ENCODE assay signal across 24 cellular contexts in genomic region chr19:58396691-58397532, GRCh38. TPM values are rescaled to one million over a fixed set of nuclear protein-coding genes. Genes with fewer than 3 reads are reported as not detected.
DNase-seq lines count a peak whose midpoint lies in the region; ATAC-seq and TF ChIP-seq lines count a peak whose summit lies in the region.
"Had no signal": no experiment of that assay in that cellular context is flagged by ENCODE, and none has a peak within 500 bp of the region (broad histone marks: within the 10 kb centered on the region; RNA-seq: fewer than 3 reads in every experiment).

No MANE protein-coding gene starts in this region.

- DNase-seq in H7: peak; percentile 77
- DNase-seq in epithelial cell of esophagus (ENCODE audit: low read depth): no peak
- DNase-seq in naive B cell: no peak
- no peak for DNase-seq in T1000 (lab: John Stamatoyannopoulos, UW)
- no peak for DNase-seq in NCI-H446 (lab: John Stamatoyannopoulos, UW)
- no peak for DNase-seq in tibial artery
- DNase-seq: activated CD4-positive, alpha-beta T cell treated with anti-CD3 and anti-CD28 coated beads, Interleukin-2, amount 10 ng/mL, durations not matched to agents 24 days and 14 days; activated naive CD4-positive, alpha-beta T cell; amygdala; CD4-positive, alpha-beta memory T cell; effector CD4-positive, alpha-beta T cell; HFFc6; KG1; naive thymus-derived CD8-positive, alpha-beta T cell; NCI-H1930 had no signal

- peaks cover 11 to 23% of the 10 kb centered on the region in 2 donors for H3K36me3 Mint-ChIP-seq in naive B cell

- ATAC-seq in naive B cell (ENCODE audit: low read depth in 2 of 2) (no peak), GM18858 (IDR thresholded peaks at IDR 0.05; ENCODE audit: unreplicated experiment) (no peak)

- H3K36me3 ChIP-seq in H7 (replicated peaks; ENCODE audit: control insufficient read depth, insufficient read depth, low read length) (peaks cover 18% of the 10 kb centered on the region), tibial artery (peaks cover 31 to 35% (median 33%) of the 10 kb centered on the region in 3 donors)

- H3K4me3 ChIP-seq in H7 (ENCODE audit: insufficient read depth, low read depth, low read length) (no peak overlapping the region; the same call in 1 of the 2 replicates), epithelial cell of esophagus (ENCODE audit: low read length) (peak overlapping the region; percentile 14), tibial artery (no peak overlapping the region)

- H3K9me3 Mint-ChIP-seq in naive B cell: no peaks in the 10 kb centered on the region
- H3K9me3 Mint-ChIP-seq: activated CD4-positive, alpha-beta T cell treated with anti-CD3 and anti-CD28 coated beads, Interleukin-2, amount 10 ng/mL, durations not matched to agents 24 days and 14 days; central memory CD8-positive, alpha-beta T cell; HFFc6; memory B cell; naive thymus-derived CD8-positive, alpha-beta T cell had no signal

- H3K27me3 Mint-ChIP-seq in naive B cell: peaks cover 6 to 34% (median 23%) of the 10 kb centered on the region in 3 donors
- H3K27me3 Mint-ChIP-seq: central memory CD8-positive, alpha-beta T cell had no signal

- H3K4me1 Mint-ChIP-seq in naive B cell: peaks cover 22 to 26% (median 25%) of the 10 kb centered on the region in 3 donors

- peak overlapping the region in 5 of 8 donors; percentile 5 to 58 (median 28) for H3K4me3 Mint-ChIP-seq in naive B cell
- H3K4me3 Mint-ChIP-seq: activated CD4-positive, alpha-beta T cell treated with anti-CD3 and anti-CD28 coated beads, Interleukin-2, amount 10 ng/mL, durations not matched to agents 24 days and 14 days; CD4-positive, alpha-beta memory T cell; central memory CD8-positive, alpha-beta T cell; HFFc6; memory B cell had no signal

- TF ChIP-seq CTCF in 22Rv1 (IDR thresholded peaks at IDR 0.05): no peak
- TF ChIP-seq CTCF in epithelial cell of esophagus (IDR thresholded peaks at IDR 0.05; ENCODE audit: insufficient read depth, low read depth, low read length, missing control alignments): no peak
- TF ChIP-seq CTCF in tibial artery (IDR thresholded peaks at IDR 0.05): no peak

- H3K9me3 ChIP-seq in tibial artery: no peaks in the 10 kb centered on the region

- intact Hi-C loops in tibial artery (cut with DNase I; ENCODE audit: low total_unique reads): no loop called here

- H3K27me3 ChIP-seq in H7 (ENCODE audit: control insufficient read depth, insufficient read depth, low read length) (peaks cover 23% of the 10 kb centered on the region), tibial artery (peaks cover 0 to 26% of the 10 kb centered on the region in 2 donors)

- H3K27ac Mint-ChIP-seq in naive B cell: no peak overlapping the region
- H3K27ac Mint-ChIP-seq: activated CD4-positive, alpha-beta T cell treated with anti-CD3 and anti-CD28 coated beads, Interleukin-2, amount 10 ng/mL, durations not matched to agents 24 days and 14 days; HFFc6; memory B cell; naive thymus-derived CD8-positive, alpha-beta T cell; progenitor cell of endocrine pancreas had no signal

- peak overlapping the region; percentile 82 for H3K27ac ChIP-seq in 22Rv1
- no peak overlapping the region for H3K27ac ChIP-seq in tibial artery

- peaks cover 0 to 32% (median 21%) of the 10 kb centered on the region in 4 donors for H3K4me1 ChIP-seq in tibial artery

RNA-seq across cellular contexts. Expression of gene RNF225, which starts 1.5 kb away (rescaled TPM):
- total RNA-seq in H7 (2014; rRNA removed; shearing (Covaris generic)): 0.70 TPM in 1 of 2 replicates, not detected in the other
- polyA plus RNA-seq in naive B cell (ENCODE audit: low read depth in 6 of 6): not detected
- total RNA-seq: fibroblast of lung, kidney epithelial cell, NCI-H460, progenitor cell of endocrine pancreas had no signal
- polyA plus RNA-seq: AG04450; CD4-positive, alpha-beta memory T cell; fibroblast of lung; naive thymus-derived CD8-positive, alpha-beta T cell had no signal

RNA-seq across cellular contexts. Expression of gene RPS5, which starts 9.8 kb away (rescaled TPM):
- total RNA-seq in H7 (2014; rRNA removed; shearing (Covaris generic)): 2,794 and 2,937 TPM in 2 replicates
- polyA plus RNA-seq in naive B cell (ENCODE audit: low read depth in 6 of 6): 1,000 to 10,000 TPM; 1,545 to 2,332 (median 1,783) TPM

RNA-seq across cellular contexts. Expression of gene ZNF584, which starts 11.5 kb away (rescaled TPM):
- 3.7 and 10.2 TPM in 2 replicates for total RNA-seq in H7 (2014; rRNA removed; shearing (Covaris generic))
- 1 to 10 TPM; 3.6 to 6.2 (median 4.5) TPM for polyA plus RNA-seq in naive B cell (ENCODE audit: low read depth in 6 of 6)

RNA-seq across cellular contexts. Expression of gene ZNF837, which starts 16.1 kb away (rescaled TPM):
- total RNA-seq in H7 (2014; rRNA removed; shearing (Covaris generic)): 4.4 and 7.7 TPM in 2 replicates
- 10 to 100 TPM in 2 of 6 donors, 1 to 10 TPM in 4; 7.5 to 13.5 (median 8.5) TPM for polyA plus RNA-seq in naive B cell (ENCODE audit: low read depth in 6 of 6)

RNA-seq across cellular contexts. Expression of gene ZNF497, which starts 34.4 kb away (rescaled TPM):
- total RNA-seq in H7 (2014; rRNA removed; shearing (Covaris generic)): 3.0 and 3.2 TPM in 2 replicates
- 1 to 10 TPM in 3 of 6 donors, under 1 TPM in 3; 0.23 to 2.3 (median 1.5) TPM for polyA plus RNA-seq in naive B cell (ENCODE audit: low read depth in 6 of 6)
